8 cellular contexts compared by ENCODE assay signal in genomic region chr3:123883656-123884257, GRCh38. TPM values are rescaled to one million over a fixed set of nuclear protein-coding genes. Genes with fewer than 3 reads are reported as not detected.
A peak's percentile ranks its signal among the peaks of the same experiment; 100 is the strongest.
DNase-seq lines count a peak whose midpoint lies in the region; ATAC-seq, FAIRE-seq and TF ChIP-seq lines count a peak whose summit lies in the region.

No MANE protein-coding gene starts in this region.

- peak in 1 of 2 experiments; percentile 23; a peak in 1 of 3 replicates for TF ChIP-seq POLR2A in H1 (IDR thresholded peaks at IDR 0.05; ENCODE audit: control extremely low read depth in 1 of 2, low read depth in 2 of 2, low read length in 2 of 2)

- H4K8ac ChIP-seq in H1 (ENCODE audit: extremely low read depth, insufficient read depth, low read length): peak overlapping the region; percentile 72

- H2BK12ac ChIP-seq in H1 (ENCODE audit: low read depth, low read length): no peak overlapping the region

- H3K4me3 ChIP-seq in AG10803 (ENCODE audit: low read length): peak overlapping the region; percentile 84
- peak overlapping the region; percentile 65 for H3K4me3 ChIP-seq in HUES6 (ENCODE audit: low read depth, low read length)
- H3K4me3 ChIP-seq in H1 (ENCODE audit: extremely low read depth in 1 of 4, insufficient read depth in 2 of 4, low read depth in 3 of 4, low read length in 4 of 4): peak overlapping the region; percentile 65 to 89 (median 82)

- no peak overlapping the region for H2BK15ac ChIP-seq in H1 (ENCODE audit: low read length)

- H2BK120ac ChIP-seq in H1 (replicated peaks; ENCODE audit: low read depth, low read length): no peak overlapping the region

- peak overlapping the region; percentile 62 for H3K18ac ChIP-seq in H1 (ENCODE audit: extremely low read depth, low read length)

- no peak for ATAC-seq in natural killer cell treated with Interleukin-12 subunit alpha and Interleukin-12 subunit beta and Interleukin-15 and Interleukin-18, amount 100 ng/mL, for 72 hours
- ATAC-seq in GM19397 (IDR thresholded peaks at IDR 0.05; ENCODE audit: unreplicated experiment) (no peak), GM21367 (IDR thresholded peaks at IDR 0.05; ENCODE audit: unreplicated experiment) (no peak)

- no peak overlapping the region for H3K23ac ChIP-seq in H1 (ENCODE audit: insufficient read length)

- no peak overlapping the region for H4K91ac ChIP-seq in H1 (replicated peaks; ENCODE audit: insufficient read length, low read length)

- 0 out of 2 replicates have a peak overlapping the region, but pooled peaks have one; percentile 56 for H2AFZ ChIP-seq in H1 (ENCODE audit: low read length)

- H3K4ac ChIP-seq in H1 (replicated peaks; ENCODE audit: insufficient read length, low read depth, low read length): no peak overlapping the region

- TF ChIP-seq CTCF in AG10803 (conservative IDR thresholded peaks at IDR 0.05; ENCODE audit: low read length) (no peak), H1 (IDR thresholded peaks at IDR 0.05; ENCODE audit: control extremely low read depth in 1 of 3, insufficient read depth in 1 of 3, low read depth in 1 of 3, low read length in 3 of 3) (no peak)

- H3K9me3 Mint-ChIP-seq in natural killer cell treated with Interleukin-12 subunit alpha and Interleukin-12 subunit beta and Interleukin-15 and Interleukin-18, amount 100 ng/mL, for 72 hours: no peaks in the 10 kb centered on the region

- no peak for TF ChIP-seq RAD21 in H1 (IDR thresholded peaks at IDR 0.05 in 1 of 2, conservative IDR thresholded peaks at IDR 0.05 in 1 of 2; ENCODE audit: low read depth in 2 of 2, low read length in 2 of 2)

- no peaks in the 10 kb centered on the region for H3K4me1 ChIP-seq in HUES6 (ENCODE audit: control insufficient read depth, insufficient read depth, low read length)
- peaks cover 0 to 6% (median 3%) of the 10 kb centered on the region in 4 experiments; a peak in 4 of 7 replicates for H3K4me1 ChIP-seq in H1 (replicated peaks in 1 of 4; ENCODE audit: control insufficient read depth in 3 of 4, insufficient read depth in 4 of 4, low read length in 3 of 4)

- H3K79me2 ChIP-seq in H1 (ENCODE audit: control insufficient read depth in 1 of 2, insufficient read depth in 2 of 2, low read length in 2 of 2): no peaks in the 10 kb centered on the region

- DNase-seq in AG10803 (ENCODE audit: low read depth): peak; percentile 16
- peak in 1 of 2 experiments; percentile 72 for DNase-seq in H1 (ENCODE audit: low read depth in 1 of 2, low spot score in 2 of 2)
- DNase-seq in natural killer cell treated with Interleukin-12 subunit alpha and Interleukin-12 subunit beta and Interleukin-15 and Interleukin-18, amount 100 ng/mL, for 72 hours (ENCODE audit: low spot score): no peak
- no peak for DNase-seq in NCI-H345 treated with DMSO at 0.1 percent for 48 hours (lab: John Stamatoyannopoulos, UW; ENCODE audit: unreplicated experiment)
- DNase-seq in glomerular visceral epithelial cell (ENCODE audit: extremely low spot score): no peak

- no peaks in the 10 kb centered on the region for H3K79me1 ChIP-seq in H1 (ENCODE audit: low read depth, low read length)

- FAIRE-seq in H1 (lab: Jason Lieb, UNC): no peak

- H3K14ac ChIP-seq in H1 (ENCODE audit: insufficient read length): no peak overlapping the region

- H4K5ac ChIP-seq in H1 (ENCODE audit: insufficient read length, low read depth, low read length): no peak overlapping the region

- H3K9me3 ChIP-seq in HUES6 (ENCODE audit: control insufficient read depth, insufficient read depth, low read depth, low read length): no peaks in the 10 kb centered on the region
- H3K9me3 ChIP-seq in H1 (ENCODE audit: insufficient read depth in 2 of 2, low read depth in 1 of 2, low read length in 1 of 2): no peaks in the 10 kb centered on the region

- H3K4me1 Mint-ChIP-seq in natural killer cell treated with Interleukin-12 subunit alpha and Interleukin-12 subunit beta and Interleukin-15 and Interleukin-18, amount 100 ng/mL, for 72 hours (ENCODE audit: low read depth in 2 of 2): peaks cover 5 to 7% of the 10 kb centered on the region in 2 donors

- TF ChIP-seq EP300 in H1 (IDR thresholded peaks at IDR 0.05; ENCODE audit: borderline replicate concordance in 1 of 2, low read depth in 2 of 2, low read length in 2 of 2): no peak

- POLR2A ChIA-PET in H1 (lab: Charles Lee; ENCODE audit: partially characterized antibody): interaction anchor here (0.7 to 1.5 kb wide), 4 partner anchors 13 to 1991 kb away, joined by 3 to 5 read pairs (median 4); no protein-coding TSS in a partner anchor

- peak overlapping the region; percentile 16 for H3K4me3 Mint-ChIP-seq in natural killer cell treated with Interleukin-12 subunit alpha and Interleukin-12 subunit beta and Interleukin-15 and Interleukin-18, amount 100 ng/mL, for 72 hours

- peak overlapping the region; percentile 66 for H3K56ac ChIP-seq in H1 (replicated peaks; ENCODE audit: insufficient read length, low read depth, low read length)

- H3K4me2 ChIP-seq in H1 (ENCODE audit: insufficient read depth in 1 of 2, low read depth in 2 of 2, low read length in 2 of 2): peak overlapping the region; percentile 85 to 93

- H4K20me1 ChIP-seq in H1 (replicated peaks in 1 of 2; ENCODE audit: control insufficient read depth in 1 of 2, insufficient read depth in 2 of 2, low read length in 2 of 2): no peaks in the 10 kb centered on the region

- H3K27me3 Mint-ChIP-seq in natural killer cell treated with Interleukin-12 subunit alpha and Interleukin-12 subunit beta and Interleukin-15 and Interleukin-18, amount 100 ng/mL, for 72 hours: peaks cover 41 to 58% of the 10 kb centered on the region in 2 donors

- H3K27ac ChIP-seq in HUES6 (ENCODE audit: low read depth, low read length) (0 out of 2 replicates have a peak overlapping the region, but pooled peaks have one; percentile 46), H1 (ENCODE audit: low read depth, low read length) (no peak overlapping the region)

- H2BK5ac ChIP-seq in H1 (ENCODE audit: low read depth, low read length): peak overlapping the region; percentile 56; the same call in 1 of the 2 replicates

- no peak overlapping the region for H2BK20ac ChIP-seq in H1 (ENCODE audit: low read length)

- H3K27me3 ChIP-seq in HUES6 (ENCODE audit: control insufficient read depth, insufficient read depth, low read length) (peaks cover 20% of the 10 kb centered on the region), H1 (replicated peaks in 1 of 4; ENCODE audit: control insufficient read depth in 3 of 4, extremely low read depth in 1 of 4, insufficient read depth in 3 of 4, low read length in 3 of 4) (peaks cover 0 to 9% (median 4%) of the 10 kb centered on the region in 4 experiments; a peak in 3 of 7 replicates)

- H2AK5ac ChIP-seq in H1 (ENCODE audit: low read depth, low read length): no peak overlapping the region

- WGBS in H1 (ENCODE audit: extremely low coverage in 1 of 2, insufficient coverage in 1 of 2, insufficient read length in 1 of 2, insufficient replicate concordance in 2 of 2, low coverage in 1 of 2, low lambda C conversion rate in 2 of 2, missing lambda C conversion rate in 1 of 2), 2 experiments: 2% methylated on average over 31 of the region's 44 CpGs; no CpG with 5 or more reads in 1 of the 2 experiments

- H3K36me3 Mint-ChIP-seq in natural killer cell treated with Interleukin-12 subunit alpha and Interleukin-12 subunit beta and Interleukin-15 and Interleukin-18, amount 100 ng/mL, for 72 hours: no peaks in the 10 kb centered on the region

- H3K36me3 ChIP-seq in HUES6 (ENCODE audit: control insufficient read depth, insufficient read depth, low read length) (no peaks in the 10 kb centered on the region), H1 (ENCODE audit: control insufficient read depth in 2 of 4, insufficient read depth in 4 of 4, low read length in 3 of 4) (no peaks in the 10 kb centered on the region)

- CTCF ChIA-PET in H1 (lab: Charles Lee; ENCODE audit: partially characterized antibody): no interaction called here

- H3K27ac Mint-ChIP-seq in natural killer cell treated with Interleukin-12 subunit alpha and Interleukin-12 subunit beta and Interleukin-15 and Interleukin-18, amount 100 ng/mL, for 72 hours: no peak overlapping the region

- H3K9ac ChIP-seq in HUES6 (ENCODE audit: low read length): peak overlapping the region; percentile 38
- peak overlapping the region in 3 of 4 experiments; percentile 42 to 57 (median 55); a peak in 6 of 7 replicates for H3K9ac ChIP-seq in H1 (replicated peaks in 1 of 4; ENCODE audit: extremely low read depth in 1 of 4, low read depth in 3 of 4, low read length in 3 of 4)

- peaks cover 10% of the 10 kb centered on the region for H3K23me2 ChIP-seq in H1 (ENCODE audit: low read depth, low read length)

TF ChIP-seq in H1, 55 proteins besides CTCF, POLR2A, EP300 and RAD21 (continues in another document):
- TF ChIP-seq SP4 (IDR thresholded peaks at IDR 0.05; ENCODE audit: low read length): no peak
- TF ChIP-seq, protein P1, sequence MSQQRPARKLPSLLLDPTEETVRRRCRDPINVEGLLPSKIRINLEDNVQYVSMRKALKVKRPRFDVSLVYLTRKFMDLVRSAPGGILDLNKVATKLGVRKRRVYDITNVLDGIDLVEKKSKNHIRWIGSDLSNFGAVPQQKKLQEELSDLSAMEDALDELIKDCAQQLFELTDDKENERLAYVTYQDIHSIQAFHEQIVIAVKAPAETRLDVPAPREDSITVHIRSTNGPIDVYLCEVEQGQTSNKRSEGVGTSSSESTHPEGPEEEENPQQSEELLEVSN (IDR thresholded peaks at IDR 0.05): peak; percentile 55; the same call in 1 of the 2 replicates
- no peak for TF ChIP-seq SIX5 (IDR thresholded peaks at IDR 0.05; ENCODE audit: low read depth, low read length)

RNA-seq across cellular contexts. Expression of gene MYLK, which starts 0.4 kb away (rescaled TPM):
- total RNA-seq in H1 (2021; fragmentation: NEBNext Ultra II Directional; extraction: Animal tissue kit (Norgen Biotek cat#: 25700)): 15.5 and 21.3 TPM in 2 replicates
- 7.3 and 11.6 TPM in 2 replicates for polyA plus RNA-seq in H1 (2011; rRNA removed)
- polyA plus RNA-seq in H1 (2011; cell fraction: cytosol; rRNA removed): 7.0 TPM
- polyA plus RNA-seq in H1 (2011; cell fraction: nucleus; rRNA removed): 22.5 TPM
- 7.8 to 11.2 TPM (median 9.7 TPM) in 4 replicates for polyA plus RNA-seq in H1 (2012, experiment 1 of 2)
- 0.96 TPM for polyA plus RNA-seq in H1 (2012, experiment 2 of 2)
- polyA plus RNA-seq in H1 (2013, experiment 1 of 2): 11.4 TPM
- 13.3 TPM for polyA plus RNA-seq in H1 (2013, experiment 2 of 2)
- 31.6 and 34.2 TPM in 2 replicates for polyA minus RNA-seq in H1 (2011; rRNA and poly(A)+ RNA removed)
- polyA minus RNA-seq in H1 (2011; cell fraction: cytosol; rRNA and poly(A)+ RNA removed): 9.7 TPM
- 30.5 TPM for polyA minus RNA-seq in H1 (2011; cell fraction: nucleus; rRNA and poly(A)+ RNA removed)
- under 1 TPM; 0.12 to 0.14 TPM for total RNA-seq in natural killer cell treated with Interleukin-12 subunit alpha and Interleukin-12 subunit beta and Interleukin-15 and Interleukin-18, amount 100 ng/mL, for 72 hours

Comparison
In these comparisons a context has a peak if more than half of its experiments do, and no peak if none do; other contexts are left out.
1. RNA of gene MYLK, which starts 0.4 kb away (total RNA-seq): 15.5 to 21.3 TPM in H1; 0.12 to 0.14 TPM in natural killer cell treated with Interleukin-12 subunit alpha and Interleukin-12 subunit beta and Interleukin-15 and Interleukin-18, amount 100 ng/mL, for 72 hours; every median in the first group is over 10 times any median in the second.
2. Peak in every context shown above with its lines, with median percentiles within 50 percentile points of each other: H3K4me3 ChIP-seq.